22 cellular contexts compared by ENCODE assay signal in genomic region chr3:149288655-149289054, GRCh38. TPM values are rescaled to one million over a fixed set of nuclear protein-coding genes. Genes with fewer than 3 reads are reported as not detected.
"Had no signal": no experiment of that assay in that cellular context is flagged by ENCODE, and none has a peak within 500 bp of the region (broad histone marks: within the 10 kb centered on the region; RNA-seq: fewer than 3 reads in every experiment).

No MANE protein-coding gene starts in this region.

- H3K4me3 ChIP-seq: coronary artery, gastrocnemius medialis, mucosa of descending colon, sigmoid colon, skin epidermis, suprapubic skin, thyroid gland had no signal

- H3K36me3 Mint-ChIP-seq: natural killer cell, type B pancreatic cell had no signal

- H3K4me1 Mint-ChIP-seq: natural killer cell, neural crest cell had no signal

- H3K36me3 ChIP-seq: gastrocnemius medialis, sigmoid colon, suprapubic skin, thyroid gland had no signal

- ATAC-seq: esophagus mucosa, gastrocnemius medialis, left lobe of liver, mucosa of descending colon, natural killer cell had no signal

- H3K9me3 Mint-ChIP-seq: natural killer cell, type B pancreatic cell had no signal

- H3K27ac Mint-ChIP-seq: natural killer cell, type B pancreatic cell had no signal

- H3K4me1 ChIP-seq: sigmoid colon, suprapubic skin, thyroid gland had no signal

- FAIRE-seq: endometrium, urothelium cell line had no signal

- H3K27ac ChIP-seq: coronary artery, gastrocnemius medialis, sigmoid colon, skin epidermis, suprapubic skin, thyroid gland had no signal

- H3K9me3 ChIP-seq: gastrocnemius medialis, mucosa of descending colon, sigmoid colon, suprapubic skin, thyroid gland had no signal

- H3K27me3 Mint-ChIP-seq: type B pancreatic cell had no signal

- DNase-seq: effector CD4-positive, alpha-beta T cell; gastrocnemius medialis; glutamatergic neuron; islet precursor cell; mammary epithelial cell; mucosa of descending colon; natural killer cell; posterior cingulate gyrus; sigmoid colon; stimulated activated CD4-positive, alpha-beta T cell treated with anti-CD3 and anti-CD28 coated beads, Interleukin-2, amount 100 ng/mL, for 24 hours; stimulated activated naive CD4-positive, alpha-beta T cell; thyroid gland had no signal

- H3K27me3 ChIP-seq: gastrocnemius medialis, sigmoid colon, suprapubic skin, thyroid gland had no signal

- H3K4me3 Mint-ChIP-seq: natural killer cell, neural crest cell, type B pancreatic cell had no signal

RNA-seq across cellular contexts. Expression of gene TM4SF18, which starts 44.8 kb away (rescaled TPM):
- total RNA-seq: fibroblast of villous mesenchyme, mammary epithelial cell, natural killer cell, neural crest cell had no signal
- polyA plus RNA-seq: mammary epithelial cell had no signal
